In genomic region chr1:189021577-189021976, GRCh38 we compare ENCODE assay signal across 29 cellular contexts.
DNase-seq lines count a peak whose midpoint lies in the region; ATAC-seq, FAIRE-seq and TF ChIP-seq lines count a peak whose summit lies in the region.
"Had no signal": no experiment of that assay in that cellular context is flagged by ENCODE, and none has a peak within 500 bp of the region (broad histone marks: within the 10 kb centered on the region; RNA-seq: fewer than 3 reads in every experiment).

No MANE protein-coding gene starts in this region.

- POLR2A ChIA-PET in A549 (lab: Yijun Ruan, JAX): no interaction called here

- ATAC-seq in A549 (peak; percentile 56 to 70), lung (ENCODE audit: insufficient read depth, low FRiP score) (peak; percentile 62)
- ATAC-seq: T-cell had no signal

- no peak for TF ChIP-seq POLR2A in A549 (IDR thresholded peaks at IDR 0.05; ENCODE audit: low read length)

- no peak for TF ChIP-seq CTCF in A549 (IDR thresholded peaks at IDR 0.05)
- no peak for TF ChIP-seq CTCF in SU-DHL-6 (IDR thresholded peaks at IDR 0.05; ENCODE audit: insufficient read depth, low read length, poor library complexity, severe bottlenecking)
- TF ChIP-seq CTCF in lung (IDR thresholded peaks at IDR 0.05; ENCODE audit: control extremely low read depth, extremely low read depth): no peak

- TF ChIP-seq EP300 in A549 (IDR thresholded peaks at IDR 0.05): no peak

- H4K20me1 ChIP-seq in SU-DHL-6 (ENCODE audit: low read depth, low read length): no peaks in the 10 kb centered on the region
- H4K20me1 ChIP-seq: BLaER1 treated with 17β-estradiol and CSF1 and Interleukin-3, amounts not matched to agents 10 nM and 100 nM had no signal

- H3K27me3 ChIP-seq in SU-DHL-6 (ENCODE audit: low read length) (no peaks in the 10 kb centered on the region), lung (ENCODE audit: control insufficient read depth, insufficient read depth) (no peaks in the 10 kb centered on the region)
- H3K27me3 ChIP-seq: BLaER1 treated with 17β-estradiol and CSF1 and Interleukin-3, amounts not matched to agents 10 nM and 100 nM; MG63; SJSA1 had no signal

- no peaks in the 10 kb centered on the region for H3F3A ChIP-seq in SU-DHL-6 (ENCODE audit: insufficient read depth)

- H3K4me3 ChIP-seq in A549: no peak overlapping the region
- H3K4me3 ChIP-seq in SU-DHL-6 (ENCODE audit: insufficient read depth, low read length, poor library complexity, severe bottlenecking): no peak overlapping the region
- no peak overlapping the region for H3K4me3 ChIP-seq in lung
- H3K4me3 ChIP-seq: BLaER1 treated with 17β-estradiol and CSF1 and Interleukin-3, amounts not matched to agents 10 nM and 100 nM; MG63; PC-9; SJSA1 had no signal

- no peaks in the 10 kb centered on the region for H3K79me2 ChIP-seq in SU-DHL-6 (ENCODE audit: insufficient read depth, low read length)

- no peak for TF ChIP-seq RAD21 in A549 (conservative IDR thresholded peaks at IDR 0.05 in 1 of 2, IDR thresholded peaks at IDR 0.05 in 1 of 2)

- H3K9me3 ChIP-seq in A549 (no peaks in the 10 kb centered on the region), SU-DHL-6 (ENCODE audit: insufficient read depth, low read length) (no peaks in the 10 kb centered on the region), lung (ENCODE audit: control insufficient read depth in 2 of 2, insufficient read depth in 1 of 2, low read length in 1 of 2) (no peaks in the 10 kb centered on the region)
- H3K9me3 ChIP-seq: BLaER1 treated with 17β-estradiol and CSF1 and Interleukin-3, amounts not matched to agents 10 nM and 100 nM; MG63 had no signal

- FAIRE-seq in A549 (lab: Jason Lieb, UNC): peak; percentile 68
- FAIRE-seq: GM12891, H54, HepG2 had no signal

- H3K9ac ChIP-seq in SU-DHL-6 (ENCODE audit: low read length): no peak overlapping the region
- H3K9ac ChIP-seq: BLaER1 treated with 17β-estradiol and CSF1 and Interleukin-3, amounts not matched to agents 10 nM and 100 nM had no signal

- DNase-seq in A549 (ENCODE audit: low read depth in 1 of 2, low spot score in 1 of 2) (peak in 1 of 2 experiments; percentile 44), HS-27A (ENCODE audit: low read depth) (peak; percentile 22), lung (ENCODE audit: low spot score) (peak; percentile 29), NOMO-1 (lab: John Stamatoyannopoulos, UW; ENCODE audit: unreplicated experiment in 2 of 2) (no peak), DMS79 treated with DMSO at 0.1 percent for 48 hours (lab: John Stamatoyannopoulos, UW) (no peak), NCI-H2196 treated with DMSO at 0.1 percent for 48 hours (lab: John Stamatoyannopoulos, UW; ENCODE audit: unreplicated experiment) (no peak)
- DNase-seq: 8988T; AML-193; CD4-positive, alpha-beta T cell; GF-D8; Kasumi-1; MG63; NCI-H1105 treated with DMSO at 0.1 percent for 48 hours; NCI-H146; NCI-H2081; NCI-H345; NCI-H524; NCI-H748 treated with DMSO at 0.1 percent for 48 hours; Right ventricle myocardium superior; RPMI8226; T-cell had no signal

- H3K9me2 ChIP-seq in SU-DHL-6 (replicated peaks; ENCODE audit: insufficient read depth, low read length): no peaks in the 10 kb centered on the region

- 3% methylated on average over 5 of the region's 5 CpGs for WGBS in A549 (ENCODE audit: missing lambda C conversion rate)
- 65 to 84% methylated on average over 5 of the region's 5 CpGs for WGBS in lung, 2 donors

- peak overlapping the region in 1 of 2 experiments; percentile 59; a peak in 3 of 6 replicates for H3K27ac ChIP-seq in A549
- H3K27ac ChIP-seq in SU-DHL-6 (ENCODE audit: low read depth, low read length): no peak overlapping the region
- H3K27ac ChIP-seq in lung (ENCODE audit: low read depth in 1 of 2, low read length in 1 of 2): no peak overlapping the region
- H3K27ac ChIP-seq: BLaER1 treated with 17β-estradiol and CSF1 and Interleukin-3, amounts not matched to agents 10 nM and 100 nM; HL-60; PC-9; SJSA1 had no signal

- H3K4me1 ChIP-seq in A549: peaks cover 16% of the 10 kb centered on the region
- H3K4me1 ChIP-seq in lung (ENCODE audit: control insufficient read depth in 2 of 2, insufficient read depth in 2 of 2, low read length in 2 of 2): no peaks in the 10 kb centered on the region
- H3K4me1 ChIP-seq: BLaER1 treated with 17β-estradiol and CSF1 and Interleukin-3, amounts not matched to agents 10 nM and 100 nM; SJSA1 had no signal

- H2AFZ ChIP-seq in SU-DHL-6 (ENCODE audit: low read depth, low read length, severe bottlenecking): peak overlapping the region; percentile 77
- H2AFZ ChIP-seq: PC-9 had no signal

- CTCF ChIA-PET in A549 (lab: Yijun Ruan, JAX): no interaction called here

- H3K36me3 ChIP-seq in SU-DHL-6 (ENCODE audit: low read length) (no peaks in the 10 kb centered on the region), lung (ENCODE audit: control insufficient read depth in 2 of 2, insufficient read depth in 2 of 2, low read length in 2 of 2) (no peaks in the 10 kb centered on the region)
- H3K36me3 ChIP-seq: BLaER1 treated with 17β-estradiol and CSF1 and Interleukin-3, amounts not matched to agents 10 nM and 100 nM; MG63; SJSA1 had no signal

- peak overlapping the region; percentile 51 for H3K4me2 ChIP-seq in A549
- H3K4me2 ChIP-seq in SU-DHL-6 (ENCODE audit: low read depth, low read length, poor library complexity, severe bottlenecking): no peak overlapping the region
- H3K4me2 ChIP-seq: BLaER1 treated with 17β-estradiol and CSF1 and Interleukin-3, amounts not matched to agents 10 nM and 100 nM; PC-9 had no signal

TF ChIP-seq in A549, 52 proteins besides CTCF, POLR2A, EP300 and RAD21:
- TF ChIP-seq GATA3 (IDR thresholded peaks at IDR 0.05; ENCODE audit: borderline replicate concordance) (peak; percentile 39; the same call in 1 of the 2 replicates), ESRRA (IDR thresholded peaks at IDR 0.05; ENCODE audit: borderline replicate concordance, low read length) (no peak), ZNF302 (CRISPR knock-in tag; IDR thresholded peaks at IDR 0.05) (no peak), MAX (IDR thresholded peaks at IDR 0.05) (peak; percentile 28; the same call in 1 of the 2 replicates), JUNB (IDR thresholded peaks at IDR 0.05) (0 out of 2 replicates have a peak, but pooled peaks have one; percentile 41), CEBPB (IDR thresholded peaks at IDR 0.05) (peak in 1 of 2 experiments; percentile 38; a peak in 1 of 4 replicates), RFX5 (IDR thresholded peaks at IDR 0.05) (no peak)
TF ChIP-seq in A549: peak in this region for 4.

Comparison
In these comparisons a context has a peak if more than half of its experiments do, and no peak if none do; other contexts are left out.
1. DNase-seq: peak in HS-27A (single experiment) and lung (single experiment); none in NOMO-1 (0 of 2), DMS79 treated with DMSO at 0.1 percent for 48 hours (single experiment) and NCI-H2196 treated with DMSO at 0.1 percent for 48 hours (single experiment).